1 cellular context compared by ENCODE assay signal in genomic region chr11:26931248-26931631, GRCh38.
TF ChIP-seq lines count a peak whose summit lies in the region.

No MANE protein-coding gene starts in this region.

TF ChIP-seq in SK-N-SH treated with all-trans-retinoic acid at 6 μM for 48 hours, 23 proteins besides CTCF, POLR2A, EP300 and RAD21 (continued from another document):
- TF ChIP-seq ESRRG (CRISPR knock-in tag; IDR thresholded peaks at IDR 0.05) (no peak), POU6F1 (CRISPR knock-in tag; IDR thresholded peaks at IDR 0.05; ENCODE audit: borderline replicate concordance, low read depth) (no peak), GLIS3 (CRISPR knock-in tag; IDR thresholded peaks at IDR 0.05) (no peak), ZFP3 (CRISPR knock-in tag; IDR thresholded peaks at IDR 0.05) (no peak)
TF ChIP-seq in SK-N-SH treated with all-trans-retinoic acid at 6 μM for 48 hours: peak in this region for 0.
